In genomic region chr16:1310832-1311200, GRCh38 we compare ENCODE assay signal across 9 cellular contexts. TPM values are rescaled to one million over a fixed set of nuclear protein-coding genes. Genes with fewer than 3 reads are reported as not detected.
DNase-seq lines count a peak whose midpoint lies in the region; ATAC-seq and TF ChIP-seq lines count a peak whose summit lies in the region.
"Had no signal": no experiment of that assay in that cellular context is flagged by ENCODE, and none has a peak within 500 bp of the region (broad histone marks: within the 10 kb centered on the region; RNA-seq: fewer than 3 reads in every experiment).

No MANE protein-coding gene starts in this region.

- no peak for TF ChIP-seq RAD21 in HCT116 (IDR thresholded peaks at IDR 0.05; ENCODE audit: low read depth)

- H3K4me1 ChIP-seq in HCT116 (ENCODE audit: control insufficient read depth in 1 of 2, insufficient read depth in 2 of 2, low read length in 2 of 2) (peaks cover 11 to 46% of the 10 kb centered on the region in 2 experiments), esophagus muscularis mucosa (peaks cover 37 to 61% (median 49%) of the 10 kb centered on the region in 4 donors), prostate gland (replicated peaks) (peaks cover 19% of the 10 kb centered on the region)

- peak overlapping the region; percentile 93 for H3K4me3 Mint-ChIP-seq in T-helper 2 cell treated with Interferon-gamma antibody and Interleukin-4, amounts not matched to agents 5 μg/mL and 100 μg/mL, for 36 hours

- RAD21 ChIA-PET in HCT116 (lab: Charles Lee; ENCODE audit: low non-redundant PET in 1 of 2, low total read pairs in 2 of 2, uncharacterized antibody in 2 of 2, unreplicated experiment in 2 of 2), result no interaction called here

- CTCF ChIA-PET in HCT116 (lab: Charles Lee), result no interaction called here

- WGBS in esophagus muscularis mucosa, result 0% methylated on average over 2 of the region's 14 CpGs
- WGBS in prostate gland, result under 1% methylated on average over 14 of the region's 14 CpGs

- H3K27me3 ChIP-seq in HCT116 (ENCODE audit: insufficient read depth, low read length) (no peaks in the 10 kb centered on the region), esophagus muscularis mucosa (no peaks in the 10 kb centered on the region), prostate gland (replicated peaks; ENCODE audit: insufficient read depth) (no peaks in the 10 kb centered on the region)

- H3K4me2 ChIP-seq in HCT116 (ENCODE audit: low read length), result peak overlapping the region; percentile 94

- TF ChIP-seq POLR2A in HCT116 (IDR thresholded peaks at IDR 0.05; ENCODE audit: borderline replicate concordance, extremely low read depth, insufficient read depth, insufficient read length) (no peak), esophagus muscularis mucosa (IDR thresholded peaks at IDR 0.05; ENCODE audit: low read depth) (no peak), prostate gland (IDR thresholded peaks at IDR 0.05) (no peak)

- no peak for ATAC-seq in HCT116
- ATAC-seq in HG02588 (IDR thresholded peaks at IDR 0.05; ENCODE audit: unreplicated experiment), result no peak
- no peak for ATAC-seq in HG03457 (IDR thresholded peaks at IDR 0.05; ENCODE audit: unreplicated experiment)

- H2AFZ ChIP-seq in HCT116 (ENCODE audit: low read depth, low read length, poor library complexity, severe bottlenecking), result no peak overlapping the region

- H3K9me3 ChIP-seq in HCT116 (ENCODE audit: control insufficient read depth in 1 of 2, insufficient read depth in 1 of 2, low read depth in 1 of 2, low read length in 2 of 2) (no peaks in the 10 kb centered on the region), esophagus muscularis mucosa (no peaks in the 10 kb centered on the region), prostate gland (no peaks in the 10 kb centered on the region)

- H3K36me3 Mint-ChIP-seq in T-helper 2 cell treated with Interferon-gamma antibody and Interleukin-4, amounts not matched to agents 5 μg/mL and 100 μg/mL, for 36 hours (ENCODE audit: low read depth), result peaks cover 22% of the 10 kb centered on the region

- H3K4me3 ChIP-seq in HCT116 (replicated peaks in 1 of 2; ENCODE audit: low read depth in 1 of 2, low read length in 2 of 2) (peak overlapping the region; percentile 98 to 99), esophagus muscularis mucosa (peak overlapping the region; percentile 61 to 91 (median 74)), prostate gland (peak overlapping the region; percentile 68 to 75)

- H3K79me2 ChIP-seq in HCT116 (ENCODE audit: insufficient read depth, low read length), result peaks cover 60% of the 10 kb centered on the region

- no peak for TF ChIP-seq EP300 in esophagus muscularis mucosa (IDR thresholded peaks at IDR 0.05)

- H3K36me3 ChIP-seq in HCT116 (ENCODE audit: control insufficient read depth in 1 of 2, insufficient read depth in 2 of 2, low read length in 2 of 2) (peaks cover 16 to 34% of the 10 kb centered on the region in 2 experiments), esophagus muscularis mucosa (peaks cover 19 to 32% (median 24%) of the 10 kb centered on the region in 4 donors), prostate gland (peaks cover 9 to 11% of the 10 kb centered on the region in 2 donors)

- H3K4me1 Mint-ChIP-seq in T-helper 2 cell treated with Interferon-gamma antibody and Interleukin-4, amounts not matched to agents 5 μg/mL and 100 μg/mL, for 36 hours (ENCODE audit: low read depth), result peaks cover 13% of the 10 kb centered on the region

- peak overlapping the region; percentile 87 for H3K27ac Mint-ChIP-seq in T-helper 2 cell treated with Interferon-gamma antibody and Interleukin-4, amounts not matched to agents 5 μg/mL and 100 μg/mL, for 36 hours

- no peaks in the 10 kb centered on the region for H3K9me3 Mint-ChIP-seq in T-helper 2 cell treated with Interferon-gamma antibody and Interleukin-4, amounts not matched to agents 5 μg/mL and 100 μg/mL, for 36 hours

- H3K9ac ChIP-seq in HCT116 (ENCODE audit: low read length), result peak overlapping the region; percentile 96

- no peaks in the 10 kb centered on the region for H3K9me2 ChIP-seq in HCT116 (ENCODE audit: insufficient read depth)

- TF ChIP-seq CTCF in HCT116 (IDR thresholded peaks at IDR 0.05 in 2 of 3, conservative IDR thresholded peaks at IDR 0.05 in 1 of 3; ENCODE audit: borderline replicate concordance in 1 of 3, insufficient read depth in 1 of 3, low read depth in 2 of 3, low read length in 2 of 3), result no peak
- TF ChIP-seq CTCF in esophagus muscularis mucosa (IDR thresholded peaks at IDR 0.05), result no peak
- TF ChIP-seq CTCF in prostate gland (IDR thresholded peaks at IDR 0.05), result no peak

- POLR2A ChIA-PET in HCT116 (lab: Charles Lee), result no interaction called here

- H4K20me1 ChIP-seq in HCT116 (ENCODE audit: insufficient read depth), result peaks cover 29% of the 10 kb centered on the region; the same call in 1 of the 2 replicates

- no peaks in the 10 kb centered on the region for H3K27me3 Mint-ChIP-seq in T-helper 2 cell treated with Interferon-gamma antibody and Interleukin-4, amounts not matched to agents 5 μg/mL and 100 μg/mL, for 36 hours (ENCODE audit: low read depth)

- H3K27ac ChIP-seq in HCT116 (ENCODE audit: low read depth, low read length) (peak overlapping the region; percentile 100; the same call in 1 of the 2 replicates), esophagus muscularis mucosa (replicated peaks in 1 of 4) (peak overlapping the region; percentile 13 to 98 (median 95)), prostate gland (peak overlapping the region in 1 of 2 donors; percentile 95)

- BruUV-seq in HCT116 (replicated peaks; lab: Mats Ljungman, UMichigan), result no TSS peak

- DNase-seq in HCT116 (ENCODE audit: low read depth, low spot score) (no peak), esophagus muscularis mucosa (ENCODE audit: extremely low spot score) (no peak), prostate gland (ENCODE audit: low spot score) (no peak), NCI-H2107 treated with DMSO at 0.1 percent for 48 hours (lab: John Stamatoyannopoulos, UW; ENCODE audit: unreplicated experiment) (no peak)
- DNase-seq in T-helper 2 cell treated with Interferon-gamma antibody and Interleukin-4, amounts not matched to agents 5 μg/mL and 100 μg/mL, for 36 hours (ENCODE audit: low spot score), result no peak

- intact Hi-C loops in HCT116 (cut with micrococcal nuclease) (no loop called here), esophagus muscularis mucosa (cut with DNase I) (no loop called here), prostate gland (cut with DNase I) (no loop called here)

TF ChIP-seq in HCT116, 20 proteins besides CTCF, POLR2A, EP300 and RAD21:
- TF ChIP-seq CEBPB (IDR thresholded peaks at IDR 0.05; ENCODE audit: low read depth) (no peak), ATF3 (IDR thresholded peaks at IDR 0.05) (no peak)

RNA-seq across cellular contexts. Expression of gene UBE2I, which starts 1.4 kb away (rescaled TPM):
- total RNA-seq in HCT116 (2021; ENCODE audit: unreplicated experiment), result 212 TPM
- polyA plus RNA-seq in HCT116 (2012), result 96.9 and 135 TPM in 2 replicates
- total RNA-seq in esophagus muscularis mucosa, result 10 to 100 TPM; 42.8 to 70.5 (median 63.9) TPM
- total RNA-seq in prostate gland, result 100 to 1,000 TPM in 1 of 2 donors, 10 to 100 TPM in 1; 58.2 to 110 TPM

RNA-seq across cellular contexts. Expression of gene BAIAP3, which starts 22.6 kb away (rescaled TPM):
- total RNA-seq in HCT116 (2021; ENCODE audit: unreplicated experiment), result 44.7 TPM
- polyA plus RNA-seq in HCT116 (2012), result 37.2 and 44.8 TPM in 2 replicates
- 1 to 10 TPM; 1.3 to 4.2 (median 2.3) TPM for total RNA-seq in esophagus muscularis mucosa
- total RNA-seq in prostate gland, result 10 to 100 TPM; 12.1 to 41.6 TPM

RNA-seq across cellular contexts. Expression of gene TSR3, which starts 40.9 kb away (rescaled TPM):
- total RNA-seq in HCT116 (2021; ENCODE audit: unreplicated experiment) (52.7 TPM), esophagus muscularis mucosa (100 to 1,000 TPM in 3 of 4 donors, 10 to 100 TPM in 1; 78.2 to 112 (median 106) TPM), prostate gland (100 to 1,000 TPM; 108 to 148 TPM)
- polyA plus RNA-seq in HCT116 (2012), result 40.4 and 42.8 TPM in 2 replicates

RNA-seq across cellular contexts. Expression of gene GNPTG, which starts 40.9 kb away (rescaled TPM):
- 35.2 TPM for total RNA-seq in HCT116 (2021; ENCODE audit: unreplicated experiment)
- polyA plus RNA-seq in HCT116 (2012), result 31.4 and 34.6 TPM in 2 replicates
- 10 to 100 TPM; 54.4 to 70.5 (median 61.1) TPM for total RNA-seq in esophagus muscularis mucosa
- total RNA-seq in prostate gland, result 100 to 1,000 TPM in 1 of 2 donors, 10 to 100 TPM in 1; 99.6 to 132 TPM

RNA-seq across cellular contexts. Expression of gene TPSD1, which starts 54.9 kb away (rescaled TPM):
- total RNA-seq in HCT116 (2021; ENCODE audit: unreplicated experiment), result not detected
- polyA plus RNA-seq in HCT116 (2012), result not detected in 2 replicates
- total RNA-seq in esophagus muscularis mucosa, result 1 to 10 TPM; 1.7 to 5.3 (median 2.2) TPM
- total RNA-seq in prostate gland, result 1 to 10 TPM in 1 of 2 donors, under 1 TPM in 1; 0.82 to 1.9 TPM
- total RNA-seq: activated CD8-positive, alpha-beta memory T cell treated with anti-CD3 and anti-CD28 coated beads for 36 hours; temporal lobe had no signal
